ENCODE assay signal across 17 cellular contexts in the genomic region with DNA sequence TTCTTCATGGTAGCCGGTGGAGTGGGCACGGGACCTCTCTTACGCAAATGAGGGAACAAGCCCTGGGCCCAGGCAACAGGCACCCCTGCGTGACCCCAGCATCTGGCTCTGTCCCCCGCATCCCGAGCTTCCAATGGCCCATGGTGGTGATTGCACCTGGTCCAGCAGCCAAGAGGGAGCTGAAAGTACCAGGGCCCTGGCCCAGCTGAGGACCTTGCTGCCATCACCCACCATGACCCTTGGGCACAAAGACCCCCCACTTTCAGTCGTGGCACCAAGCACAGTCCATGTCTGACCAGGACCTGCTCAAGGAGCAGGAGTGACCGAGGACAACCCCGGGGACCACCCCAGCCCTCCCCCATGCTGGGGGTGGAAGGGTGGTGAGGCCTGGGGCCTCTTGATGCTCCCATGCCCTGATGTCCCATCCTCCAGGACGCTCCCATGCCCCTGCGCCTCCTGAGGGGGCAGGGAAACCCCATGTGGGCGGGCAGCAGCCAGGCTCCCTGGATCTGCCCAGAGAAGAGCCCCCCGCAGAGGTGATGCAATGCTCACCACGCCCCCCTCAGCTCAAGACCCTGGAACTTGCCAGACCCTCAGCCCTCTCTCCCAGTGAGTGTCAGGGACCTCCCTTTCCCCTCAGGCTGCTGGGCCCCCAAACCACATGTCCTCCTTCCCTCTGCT.
A peak's percentile ranks its signal among the peaks of the same experiment; 100 is the strongest.
DNase-seq lines count a peak whose midpoint lies in the region; ATAC-seq, FAIRE-seq and TF ChIP-seq lines count a peak whose summit lies in the region.
"Had no signal": no experiment of that assay in that cellular context is flagged by ENCODE, and none has a peak within 500 bp of the region (broad histone marks: within the 10 kb centered on the region; RNA-seq: fewer than 3 reads in every experiment).

No MANE protein-coding gene starts in this region.

- no peaks in the 10 kb centered on the region for H3F3A ChIP-seq in SK-N-SH (replicated peaks; ENCODE audit: insufficient read depth)

- intact Hi-C loops in kidney (cut with DNase I), result no loop called here
- intact Hi-C loops in breast epithelium (cut with DNase I; ENCODE audit: low total_unique reads), result no loop called here

- H3K27me3 ChIP-seq in SK-N-SH (ENCODE audit: insufficient read depth), result no peaks in the 10 kb centered on the region
- no peaks in the 10 kb centered on the region for H3K27me3 ChIP-seq in osteoblast (ENCODE audit: insufficient read depth, low read length)
- H3K27me3 ChIP-seq in breast epithelium, result no peaks in the 10 kb centered on the region

- no peak overlapping the region for H3K9ac ChIP-seq in SK-N-SH
- H3K9ac ChIP-seq in kidney (ENCODE audit: low read length in 2 of 2), result no peak overlapping the region

- H3K9me3 ChIP-seq in SK-N-SH (no peaks in the 10 kb centered on the region), HEK293 (ENCODE audit: control insufficient read depth, insufficient read depth, low read depth, low read length) (no peaks in the 10 kb centered on the region), kidney (ENCODE audit: control insufficient read depth in 1 of 2, low read length in 2 of 2) (peaks cover 0 to 5% of the 10 kb centered on the region in 2 donors), osteoblast (ENCODE audit: low read depth, low read length) (no peaks in the 10 kb centered on the region), breast epithelium (peaks cover 0 to 7% of the 10 kb centered on the region in 2 donors)

- no peak for FAIRE-seq in kidney (lab: Jason Lieb, UNC)
- FAIRE-seq: D721Med, GM19239 had no signal

- DNase-seq in SK-N-SH (peak; percentile 21), kidney (peak; percentile 50), osteoblast (ENCODE audit: insufficient read length, low spot score, missing footprints) (peak; percentile 79), breast epithelium (ENCODE audit: low spot score in 2 of 2) (no peak)
- DNase-seq in activated effector memory CD4-positive, alpha-beta T cell treated with Interleukin-2 at 50 U/mL for 16 hours, result no peak
- DNase-seq in activated T-cell treated with anti-CD3 and anti-CD28 coated beads, Interleukin-2, amount 50 U/mL, for 1 hour, result no peak
- DNase-seq: CD8-positive, alpha-beta T cell; COR-L47; DMS153; GF-D8 had no signal

- POLR2A ChIA-PET in SK-N-SH (lab: Yijun Ruan, JAX), result no interaction called here
- POLR2A ChIA-PET in HEK293 (lab: Yijun Ruan, JAX), result no interaction called here

- CTCF ChIA-PET in SK-N-SH (lab: Yijun Ruan, JAX), result interaction anchor here (1.8 kb wide), 1 partner anchor 54 kb away, joined by 6 read pairs; no protein-coding TSS in a partner anchor
- CTCF ChIA-PET in HEK293 (lab: Yijun Ruan, JAX), result no interaction called here

- H3K9me2 ChIP-seq in SK-N-SH, result no peaks in the 10 kb centered on the region

- TF ChIP-seq RAD21 in SK-N-SH (IDR thresholded peaks at IDR 0.05; ENCODE audit: low read length), result no peak

- WGBS in SK-N-SH (ENCODE audit: low lambda C conversion rate), result 45% methylated on average over 6 of the region's 14 CpGs

- H3K4me1 ChIP-seq in SK-N-SH (ENCODE audit: control insufficient read depth in 1 of 2, insufficient read depth in 2 of 2, low read depth in 1 of 2, low read length in 1 of 2), result peaks cover 0 to 60% of the 10 kb centered on the region in 2 experiments; a peak in 1 of 4 replicates
- no peaks in the 10 kb centered on the region for H3K4me1 ChIP-seq in HEK293 (ENCODE audit: control insufficient read depth, insufficient read depth, low read length)
- no peaks in the 10 kb centered on the region for H3K4me1 ChIP-seq in kidney (ENCODE audit: control insufficient read depth in 1 of 2, insufficient read depth in 1 of 2, low read depth in 1 of 2, low read length in 2 of 2)
- H3K4me1 ChIP-seq in osteoblast (ENCODE audit: insufficient read depth, low read length), result peaks cover 9% of the 10 kb centered on the region
- no peaks in the 10 kb centered on the region for H3K4me1 ChIP-seq in breast epithelium

- no peak for ATAC-seq in SK-N-SH treated with all-trans-retinoic acid at 6 μM for 48 hours
- ATAC-seq: CD8-positive, alpha-beta T cell; HCT116 had no signal

- no peaks in the 10 kb centered on the region for H4K20me1 ChIP-seq in SK-N-SH (ENCODE audit: insufficient read depth)
- H4K20me1 ChIP-seq in osteoblast (ENCODE audit: insufficient read depth, low read length), result peaks cover 67% of the 10 kb centered on the region

- H3K79me2 ChIP-seq in SK-N-SH (ENCODE audit: insufficient read depth) (no peaks in the 10 kb centered on the region), osteoblast (ENCODE audit: insufficient read depth, low read length) (peaks cover 95% of the 10 kb centered on the region)

- TF ChIP-seq CTCF in SK-N-SH (IDR thresholded peaks at IDR 0.05) (no peak), HEK293 (tag by site-specific recombination; IDR thresholded peaks at IDR 0.05) (no peak), kidney (IDR thresholded peaks at IDR 0.05; ENCODE audit: borderline replicate concordance, extremely low read depth, insufficient read depth) (no peak), osteoblast (IDR thresholded peaks at IDR 0.05; ENCODE audit: extremely low read depth, low read depth, low read length) (no peak), breast epithelium (IDR thresholded peaks at IDR 0.05) (no peak)

- TF ChIP-seq POLR2A in breast epithelium (IDR thresholded peaks at IDR 0.05), result no peak

- no peaks in the 10 kb centered on the region for H3K36me3 ChIP-seq in SK-N-SH (replicated peaks in 1 of 2; ENCODE audit: control insufficient read depth in 1 of 2, insufficient read depth in 2 of 2, low read length in 1 of 2)
- no peaks in the 10 kb centered on the region for H3K36me3 ChIP-seq in HEK293 (ENCODE audit: control insufficient read depth in 2 of 2, insufficient read depth in 1 of 2, low read length in 2 of 2)
- H3K36me3 ChIP-seq in kidney (ENCODE audit: control insufficient read depth in 1 of 2, insufficient read depth in 2 of 2, low read length in 2 of 2), result no peaks in the 10 kb centered on the region
- peaks cover 20% of the 10 kb centered on the region for H3K36me3 ChIP-seq in osteoblast (ENCODE audit: insufficient read depth, low read length)
- H3K36me3 ChIP-seq in breast epithelium, result no peaks in the 10 kb centered on the region

- H3K4me2 ChIP-seq in SK-N-SH, result no peak overlapping the region
- no peak overlapping the region for H3K4me2 ChIP-seq in osteoblast (ENCODE audit: insufficient read depth, low read length)

- no peak overlapping the region for H2AFZ ChIP-seq in SK-N-SH (ENCODE audit: low read depth)
- no peak overlapping the region for H2AFZ ChIP-seq in osteoblast (ENCODE audit: low read length)

- H3K4me3 ChIP-seq in SK-N-SH (ENCODE audit: low read depth in 2 of 2, low read length in 1 of 2), result no peak overlapping the region
- H3K4me3 ChIP-seq in HEK293 (ENCODE audit: low read depth, low read length), result no peak overlapping the region
- no peak overlapping the region for H3K4me3 ChIP-seq in kidney (ENCODE audit: low read length in 2 of 2)
- H3K4me3 ChIP-seq in osteoblast (ENCODE audit: insufficient read depth, low read length), result no peak overlapping the region
- H3K4me3 ChIP-seq in breast epithelium, result no peak overlapping the region

- no peak for TF ChIP-seq EP300 in SK-N-SH (IDR thresholded peaks at IDR 0.05; ENCODE audit: borderline replicate concordance in 1 of 2, low read depth in 1 of 2, low read length in 1 of 2)

- H3K27ac ChIP-seq in SK-N-SH (ENCODE audit: low read depth in 2 of 2, low read length in 1 of 2) (no peak overlapping the region; a peak in 1 of 4 replicates), HEK293 (ENCODE audit: extremely low read depth, low read depth, low read length) (no peak overlapping the region), kidney (ENCODE audit: low read depth in 2 of 2, low read length in 2 of 2) (no peak overlapping the region), osteoblast (ENCODE audit: low read depth, low read length) (no peak overlapping the region), breast epithelium (no peak overlapping the region)
- H3K27ac ChIP-seq: 22Rv1, HL-60 had no signal

TF ChIP-seq in SK-N-SH, 30 proteins besides CTCF, POLR2A, EP300 and RAD21 (continues in another document):
- no peak for TF ChIP-seq MXI1 (IDR thresholded peaks at IDR 0.05; ENCODE audit: low read depth, low read length)
- TF ChIP-seq EZH2phosphoT487 (IDR thresholded peaks at IDR 0.05; ENCODE audit: borderline replicate concordance, low read depth), result no peak

TF ChIP-seq in SK-N-SH treated with all-trans-retinoic acid at 6 μM for 48 hours, 23 proteins besides CTCF, POLR2A, EP300 and RAD21 (continues in another document):
- TF ChIP-seq ESRRG (CRISPR knock-in tag; IDR thresholded peaks at IDR 0.05) (no peak), ZNF8 (CRISPR knock-in tag; IDR thresholded peaks at IDR 0.05) (no peak), ZC3H10 (CRISPR knock-in tag; IDR thresholded peaks at IDR 0.05) (no peak), ZNF70 (CRISPR knock-in tag; IDR thresholded peaks at IDR 0.05) (no peak), BACH2 (CRISPR knock-in tag; IDR thresholded peaks at IDR 0.05; ENCODE audit: borderline replicate concordance) (no peak), OSR1 (CRISPR knock-in tag; IDR thresholded peaks at IDR 0.05) (no peak)

TF ChIP-seq in HEK293, 187 proteins besides CTCF, POLR2A, EP300 and RAD21:
- TF ChIP-seq GLIS2 (tag by site-specific recombination; IDR thresholded peaks at IDR 0.05) (0 out of 2 replicates have a peak, but pooled peaks have one; percentile 20), KLF9 (tag by site-specific recombination; IDR thresholded peaks at IDR 0.05; ENCODE audit: low read depth) (0 out of 2 replicates have a peak, but pooled peaks have one; percentile 26), GLIS1 (tag by site-specific recombination; IDR thresholded peaks at IDR 0.05) (peak; percentile 57), ZBTB7A (tag by site-specific recombination; IDR thresholded peaks at IDR 0.05; ENCODE audit: low read depth) (no peak), ZNF132 (tag by site-specific recombination; IDR thresholded peaks at IDR 0.05; ENCODE audit: borderline replicate concordance) (no peak)
- TF ChIP-seq, protein P1, sequence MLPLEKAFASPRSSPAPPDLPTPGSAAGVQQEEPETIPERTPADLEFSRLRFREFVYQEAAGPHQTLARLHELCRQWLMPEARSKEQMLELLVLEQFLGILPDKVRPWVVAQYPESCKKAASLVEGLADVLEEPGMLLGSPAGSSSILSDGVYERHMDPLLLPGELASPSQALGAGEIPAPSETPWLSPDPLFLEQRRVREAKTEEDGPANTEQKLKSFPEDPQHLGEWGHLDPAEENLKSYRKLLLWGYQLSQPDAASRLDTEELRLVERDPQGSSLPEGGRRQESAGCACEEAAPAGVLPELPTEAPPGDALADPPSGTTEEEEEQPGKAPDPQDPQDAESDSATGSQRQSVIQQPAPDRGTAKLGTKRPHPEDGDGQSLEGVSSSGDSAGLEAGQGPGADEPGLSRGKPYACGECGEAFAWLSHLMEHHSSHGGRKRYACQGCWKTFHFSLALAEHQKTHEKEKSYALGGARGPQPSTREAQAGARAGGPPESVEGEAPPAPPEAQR (tag by site-specific recombination; IDR thresholded peaks at IDR 0.05), result no peak

Comparison
In these comparisons a context has a peak if more than half of its experiments do, and no peak if none do; other contexts are left out.
1. DNase-seq: peak in SK-N-SH (single experiment), kidney (single experiment) and osteoblast (single experiment); none in activated effector memory CD4-positive, alpha-beta T cell treated with Interleukin-2 at 50 U/mL for 16 hours (single experiment), breast epithelium (0 of 2) and activated T-cell treated with anti-CD3 and anti-CD28 coated beads, Interleukin-2, amount 50 U/mL, for 1 hour (single experiment).